ENCODE assay signal across 12 cellular contexts in the genomic region with DNA sequence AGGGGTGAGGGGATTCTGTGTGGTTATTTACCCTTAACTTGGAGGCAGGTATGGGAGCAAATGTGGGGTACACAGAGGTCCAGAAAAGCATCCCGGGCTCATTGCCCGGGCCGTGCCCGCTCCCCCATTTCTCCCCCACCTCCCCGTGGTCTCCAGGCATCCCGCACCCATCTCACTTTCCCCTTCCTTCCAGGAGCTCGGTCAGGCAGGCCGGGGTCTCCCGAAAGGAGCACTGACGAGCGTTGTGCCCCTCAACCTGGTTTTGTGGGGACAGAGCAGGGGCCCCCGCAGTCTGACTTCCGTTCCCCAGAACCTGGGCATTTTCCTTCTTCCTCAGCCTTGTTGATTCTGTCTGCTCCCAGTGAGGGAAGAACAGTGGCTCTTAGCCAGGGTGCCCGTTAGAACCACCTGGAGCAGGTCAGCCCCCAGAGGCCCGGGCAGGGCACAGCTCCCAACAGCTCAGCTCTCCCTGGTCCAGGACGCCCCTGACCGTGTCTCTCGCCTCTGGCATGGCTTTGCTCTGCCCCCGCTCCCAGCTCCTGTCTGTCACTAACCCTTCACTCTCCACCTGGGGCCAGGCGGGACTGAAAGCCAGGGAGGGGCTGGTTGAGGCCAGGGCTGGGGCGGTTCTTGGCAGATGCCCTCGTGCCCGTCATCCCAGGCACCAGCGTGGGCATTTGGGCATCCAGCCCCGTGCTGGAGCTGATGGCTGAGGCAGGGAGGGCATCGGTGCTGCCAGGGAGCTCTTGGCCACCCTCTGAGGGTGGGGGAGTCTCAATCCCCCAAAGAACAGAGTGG. TPM values are rescaled to one million over a fixed set of nuclear protein-coding genes. Genes with fewer than 3 reads are reported as not detected.
A peak's percentile ranks its signal among the peaks of the same experiment; 100 is the strongest.
DNase-seq lines count a peak whose midpoint lies in the region; ATAC-seq, FAIRE-seq and TF ChIP-seq lines count a peak whose summit lies in the region.
"Had no signal": no experiment of that assay in that cellular context is flagged by ENCODE, and none has a peak within 500 bp of the region (broad histone marks: within the 10 kb centered on the region; RNA-seq: fewer than 3 reads in every experiment).

No MANE protein-coding gene starts in this region.

- peaks cover 18% of the 10 kb centered on the region for H3K4me1 Mint-ChIP-seq in activated T-helper 2 cell treated with anti-CD3 and anti-CD28 coated beads, Interferon-gamma antibody, Interleukin-2, Interleukin-4, amounts not matched to agents 10 μg/mL and 5 μg/mL and 100 μg/mL, durations not matched to agents 14 hours and 24 hours and 36 hours (ENCODE audit: low read depth)

- H3K27ac ChIP-seq in gastrocnemius medialis: peak overlapping the region; percentile 40 to 79 (median 60)

- peak overlapping the region; percentile 35 for H3K4me3 ChIP-seq in GM12875 (ENCODE audit: low read depth, low read length)
- H3K4me3 ChIP-seq in gastrocnemius medialis: peak overlapping the region in 3 of 4 donors; percentile 14 to 35 (median 25)
- H3K4me3 ChIP-seq: GM23338 had no signal

- DNase-seq in activated T-helper 2 cell treated with anti-CD3 and anti-CD28 coated beads, Interferon-gamma antibody, Interleukin-2, Interleukin-4, amounts not matched to agents 10 μg/mL and 5 μg/mL and 100 μg/mL, durations not matched to agents 14 hours and 24 hours and 36 hours (ENCODE audit: low spot score): no peak
- DNase-seq in left cardiac atrium (peak; percentile 62), gastrocnemius medialis (peak in 1 of 2 donors; percentile 14), SIG-M5 treated with dmso at 0.1 percent for 504 hours (lab: John Stamatoyannopoulos, UW; ENCODE audit: unreplicated experiment) (no peak), superior temporal gyrus (ENCODE audit: extremely low spot score) (no peak), GM12891 (ENCODE audit: insufficient read length, low spot score) (no peak)
- DNase-seq: activated CD8-positive, alpha-beta memory T cell treated with anti-CD3 and anti-CD28 coated beads, Interleukin-2, amount 50 U/mL, for 4 hours; effector CD8-positive, alpha-beta T cell; NCI-H2081 had no signal

- ATAC-seq in left cardiac atrium (peak; percentile 60 to 62), gastrocnemius medialis (no peak), HG02981 (IDR thresholded peaks at IDR 0.05; ENCODE audit: unreplicated experiment) (no peak)
- ATAC-seq: GM23338 had no signal

- peaks cover 41% of the 10 kb centered on the region for H3K36me3 Mint-ChIP-seq in activated T-helper 2 cell treated with anti-CD3 and anti-CD28 coated beads, Interferon-gamma antibody, Interleukin-2, Interleukin-4, amounts not matched to agents 10 μg/mL and 5 μg/mL and 100 μg/mL, durations not matched to agents 14 hours and 24 hours and 36 hours (ENCODE audit: low read depth)

- no peaks in the 10 kb centered on the region for H3K27me3 Mint-ChIP-seq in activated T-helper 2 cell treated with anti-CD3 and anti-CD28 coated beads, Interferon-gamma antibody, Interleukin-2, Interleukin-4, amounts not matched to agents 10 μg/mL and 5 μg/mL and 100 μg/mL, durations not matched to agents 14 hours and 24 hours and 36 hours (ENCODE audit: low read depth)

- no peaks in the 10 kb centered on the region for H3K27me3 ChIP-seq in gastrocnemius medialis

- H3K9me3 ChIP-seq in gastrocnemius medialis: no peaks in the 10 kb centered on the region

- TF ChIP-seq POLR2A in gastrocnemius medialis (IDR thresholded peaks at IDR 0.05) (no peak), GM12891 (IDR thresholded peaks at IDR 0.05; ENCODE audit: low read depth, low read length) (no peak)

- no peak overlapping the region for H3K4me3 Mint-ChIP-seq in activated T-helper 2 cell treated with anti-CD3 and anti-CD28 coated beads, Interferon-gamma antibody, Interleukin-2, Interleukin-4, amounts not matched to agents 10 μg/mL and 5 μg/mL and 100 μg/mL, durations not matched to agents 14 hours and 24 hours and 36 hours (ENCODE audit: low read depth)
- H3K4me3 Mint-ChIP-seq: GM23338 had no signal

- intact Hi-C loops in activated T-helper 2 cell treated with anti-CD3 and anti-CD28 coated beads, Interferon-gamma antibody, Interleukin-2, Interleukin-4, amounts not matched to agents 10 μg/mL and 5 μg/mL and 100 μg/mL, durations not matched to agents 14 hours and 24 hours and 36 hours (cut with micrococcal nuclease): no loop called here
- intact Hi-C loops in left cardiac atrium (cut with DNase I): no loop called here
- intact Hi-C loops in gastrocnemius medialis (cut with DNase I; ENCODE audit: low total_unique reads): no loop called here

- FAIRE-seq in GM12891 (lab: Jason Lieb, UNC): no peak

- H3K27ac Mint-ChIP-seq in activated T-helper 2 cell treated with anti-CD3 and anti-CD28 coated beads, Interferon-gamma antibody, Interleukin-2, Interleukin-4, amounts not matched to agents 10 μg/mL and 5 μg/mL and 100 μg/mL, durations not matched to agents 14 hours and 24 hours and 36 hours: peak overlapping the region; percentile 33
- H3K27ac Mint-ChIP-seq: GM23338 had no signal

- no peaks in the 10 kb centered on the region for H3K9me3 Mint-ChIP-seq in activated T-helper 2 cell treated with anti-CD3 and anti-CD28 coated beads, Interferon-gamma antibody, Interleukin-2, Interleukin-4, amounts not matched to agents 10 μg/mL and 5 μg/mL and 100 μg/mL, durations not matched to agents 14 hours and 24 hours and 36 hours
- H3K9me3 Mint-ChIP-seq: GM23338 had no signal

- H3K36me3 ChIP-seq in gastrocnemius medialis: peaks cover 0 to 44% of the 10 kb centered on the region in 2 donors

- in situ Hi-C loops in gastrocnemius medialis (cut with MboI; ENCODE audit: low sequenced_read_pairs in 4 of 4): no loop called here

- peaks cover 11 to 29% of the 10 kb centered on the region in 2 donors for H3K4me1 ChIP-seq in gastrocnemius medialis

- TF ChIP-seq CTCF in GM12875 (IDR thresholded peaks at IDR 0.05; ENCODE audit: borderline replicate concordance, insufficient read depth, low read depth, low read length): no peak
- TF ChIP-seq CTCF in gastrocnemius medialis (IDR thresholded peaks at IDR 0.05 in 4 of 5, conservative IDR thresholded peaks at IDR 0.05 in 1 of 5): no peak

TF ChIP-seq in GM12891, 5 proteins besides CTCF, POLR2A, EP300 and RAD21:
- no peak for TF ChIP-seq PAX5 (IDR thresholded peaks at IDR 0.05; ENCODE audit: insufficient read depth, low read length, severe bottlenecking)
- no peak for TF ChIP-seq SPI1 (IDR thresholded peaks at IDR 0.05; ENCODE audit: low read depth, low read length)
- no peak for TF ChIP-seq POLR2AphosphoS5 (IDR thresholded peaks at IDR 0.05; ENCODE audit: low read depth, low read length)
- TF ChIP-seq POU2F2 (IDR thresholded peaks at IDR 0.05; ENCODE audit: low read depth, low read length): no peak
- no peak for TF ChIP-seq TAF1 (IDR thresholded peaks at IDR 0.05; ENCODE audit: low read depth, low read length)

RNA-seq across cellular contexts. Expression of gene NUDT16L1, which starts 12.5 kb away (rescaled TPM):
- 34.1 and 35.5 TPM in 2 replicates for total RNA-seq in activated T-helper 2 cell treated with anti-CD3 and anti-CD28 coated beads, Interferon-gamma antibody, Interleukin-2, Interleukin-4, amounts not matched to agents 10 μg/mL and 5 μg/mL and 100 μg/mL, durations not matched to agents 14 hours and 24 hours and 36 hours
- total RNA-seq in left cardiac atrium: 10 to 100 TPM; 39.1 to 41.0 TPM
- total RNA-seq in gastrocnemius medialis: 10 to 100 TPM in 1 of 4 donors, 1 to 10 TPM in 3; 7.4 to 10.2 (median 8.8) TPM
- polyA plus RNA-seq in GM12891 (2012; ENCODE audit: low read depth, missing spikeins): 28.9 TPM

RNA-seq across cellular contexts. Expression of gene ANKS3, which starts 53.2 kb away (rescaled TPM):
- 18.6 and 20.6 TPM in 2 replicates for total RNA-seq in activated T-helper 2 cell treated with anti-CD3 and anti-CD28 coated beads, Interferon-gamma antibody, Interleukin-2, Interleukin-4, amounts not matched to agents 10 μg/mL and 5 μg/mL and 100 μg/mL, durations not matched to agents 14 hours and 24 hours and 36 hours
- total RNA-seq in left cardiac atrium (10 to 100 TPM; 11.0 to 11.6 TPM), gastrocnemius medialis (10 to 100 TPM in 1 of 4 donors, 1 to 10 TPM in 3; 6.7 to 16.6 (median 9.0) TPM)
- polyA plus RNA-seq in GM12891 (2012; ENCODE audit: low read depth, missing spikeins): 5.0 TPM

RNA-seq across cellular contexts. Expression of gene DNAAF8, which starts 53.5 kb away (rescaled TPM):
- total RNA-seq in activated T-helper 2 cell treated with anti-CD3 and anti-CD28 coated beads, Interferon-gamma antibody, Interleukin-2, Interleukin-4, amounts not matched to agents 10 μg/mL and 5 μg/mL and 100 μg/mL, durations not matched to agents 14 hours and 24 hours and 36 hours: 0.11 TPM in 1 of 2 replicates, not detected in the other
- total RNA-seq in left cardiac atrium (under 1 TPM; 0.52 to 0.85 TPM), gastrocnemius medialis (1 to 10 TPM in 2 of 4 donors, under 1 TPM in 2; 0.44 to 1.2 (median 0.91) TPM)
- polyA plus RNA-seq in GM12891 (2012; ENCODE audit: low read depth, missing spikeins): 0.13 TPM

RNA-seq across cellular contexts. Expression of gene MGRN1, which starts 56.2 kb away (rescaled TPM):
- 124 TPM in 2 replicates for total RNA-seq in activated T-helper 2 cell treated with anti-CD3 and anti-CD28 coated beads, Interferon-gamma antibody, Interleukin-2, Interleukin-4, amounts not matched to agents 10 μg/mL and 5 μg/mL and 100 μg/mL, durations not matched to agents 14 hours and 24 hours and 36 hours
- total RNA-seq in left cardiac atrium (10 to 100 TPM; 33.1 to 44.6 TPM), gastrocnemius medialis (10 to 100 TPM; 33.8 to 62.9 (median 55.0) TPM)
- 29.2 TPM for polyA plus RNA-seq in GM12891 (2012; ENCODE audit: low read depth, missing spikeins)

Comparison
In these comparisons a context has a peak if more than half of its experiments do, and no peak if none do; other contexts are left out.
1. ATAC-seq: peak in left cardiac atrium (2 of 2); none in gastrocnemius medialis (0 of 2) and HG02981 (single experiment).